Comparison of ENCODE assay signal across 9 cellular contexts in genomic region chr18:13137041-13137938, GRCh38.
A peak's percentile ranks its signal among the peaks of the same experiment; 100 is the strongest.
DNase-seq lines count a peak whose midpoint lies in the region; ATAC-seq and TF ChIP-seq lines count a peak whose summit lies in the region.
"Had no signal": no experiment of that assay in that cellular context is flagged by ENCODE, and none has a peak within 500 bp of the region (broad histone marks: within the 10 kb centered on the region; RNA-seq: fewer than 3 reads in every experiment).

No MANE protein-coding gene starts in this region.

- H3K4me1 Mint-ChIP-seq in activated CD8-positive, alpha-beta T cell treated with anti-CD3 and anti-CD28 coated beads, Interleukin-2, amount 10 ng/mL, durations not matched to agents 7 days and 5 days (ENCODE audit: low read depth) = peaks cover 32% of the 10 kb centered on the region

- peaks cover 10% of the 10 kb centered on the region for H3K4me1 ChIP-seq in A673 (ENCODE audit: insufficient read depth, low read length, poor library complexity, severe bottlenecking)
- peaks cover 0 to 4% of the 10 kb centered on the region in 2 donors for H3K4me1 ChIP-seq in esophagus (ENCODE audit: control insufficient read depth in 2 of 2, insufficient read depth in 2 of 2, low read length in 1 of 2)
- peaks cover 0 to 17% of the 10 kb centered on the region in 2 donors for H3K4me1 ChIP-seq in muscle layer of duodenum (ENCODE audit: control insufficient read depth in 1 of 2, insufficient read depth in 2 of 2, low read length in 2 of 2)
- peaks cover 12% of the 10 kb centered on the region for H3K4me1 ChIP-seq in vagina

- no TSS peak for BruUV-seq in A673 (replicated peaks; lab: Mats Ljungman, UMichigan)

- H3K36me3 Mint-ChIP-seq in activated CD8-positive, alpha-beta T cell treated with anti-CD3 and anti-CD28 coated beads, Interleukin-2, amount 10 ng/mL, durations not matched to agents 7 days and 5 days (ENCODE audit: low read depth) = no peaks in the 10 kb centered on the region

- 7 to 16% methylated on average over 61 to 69 of the region's 69 CpGs for WGBS in esophagus, 2 donors

- no peak for DNase-seq in A673 (ENCODE audit: low spot score)
- peak; percentile 54 for DNase-seq in Jurkat, Clone E6-1 (ENCODE audit: low read depth, low spot score)
- peak; percentile 69 for DNase-seq in activated CD8-positive, alpha-beta T cell treated with anti-CD3 and anti-CD28 coated beads, Interleukin-2, amount 10 ng/mL, durations not matched to agents 7 days and 5 days
- DNase-seq in vagina (ENCODE audit: extremely low spot score in 2 of 2) = no peak

- no peak for TF ChIP-seq POLR2A in vagina (IDR thresholded peaks at IDR 0.05)

- H3K36me3 ChIP-seq in A673 (ENCODE audit: insufficient read depth, low read length, poor library complexity, severe bottlenecking) (no peaks in the 10 kb centered on the region), esophagus (ENCODE audit: control insufficient read depth in 2 of 2, insufficient read depth in 2 of 2, low read length in 1 of 2) (no peaks in the 10 kb centered on the region), muscle layer of duodenum (ENCODE audit: control insufficient read depth in 1 of 2, insufficient read depth in 2 of 2, low read length in 2 of 2) (no peaks in the 10 kb centered on the region), vagina (no peaks in the 10 kb centered on the region)

- H3K27me3 ChIP-seq in A673 (replicated peaks; ENCODE audit: insufficient read depth, low read depth, low read length, poor library complexity) = no peaks in the 10 kb centered on the region
- H3K27me3 ChIP-seq in esophagus (ENCODE audit: control insufficient read depth in 1 of 2, insufficient read depth in 2 of 2, low read length in 2 of 2) = no peaks in the 10 kb centered on the region
- no peaks in the 10 kb centered on the region for H3K27me3 ChIP-seq in muscle layer of duodenum (ENCODE audit: low read depth, low read length)
- H3K27me3 ChIP-seq in vagina = no peaks in the 10 kb centered on the region

- H3K4me3 ChIP-seq in A673 (ENCODE audit: low read depth, low read length, poor library complexity, severe bottlenecking) (peak overlapping the region; percentile 60), esophagus (ENCODE audit: low read depth in 1 of 2, low read length in 2 of 2) (peak overlapping the region; percentile 60 to 65), muscle layer of duodenum (ENCODE audit: low read depth in 1 of 2, low read length in 2 of 2) (peak overlapping the region; percentile 74 to 76), vagina (peak overlapping the region; percentile 63 to 81)
- H3K4me3 ChIP-seq in Jurkat, Clone E6-1 (ENCODE audit: low read length) = peak overlapping the region; percentile 56

- TF ChIP-seq CTCF in A673 (conservative IDR thresholded peaks at IDR 0.05; ENCODE audit: low read depth, low read length) = no peak
- TF ChIP-seq CTCF in vagina (IDR thresholded peaks at IDR 0.05) = no peak

- H3K9me3 ChIP-seq in A673 (ENCODE audit: low read depth, low read length, poor library complexity, severe bottlenecking) = no peaks in the 10 kb centered on the region
- H3K9me3 ChIP-seq in esophagus (ENCODE audit: control insufficient read depth in 2 of 2, insufficient read depth in 1 of 2, low read depth in 1 of 2, low read length in 1 of 2) = no peaks in the 10 kb centered on the region
- H3K9me3 ChIP-seq in muscle layer of duodenum (ENCODE audit: control insufficient read depth in 1 of 2, low read length in 2 of 2) = no peaks in the 10 kb centered on the region
- H3K9me3 ChIP-seq in vagina = no peaks in the 10 kb centered on the region

- CTCF ChIA-PET in A673 (lab: Charles Lee) = no interaction called here
- CTCF ChIA-PET in activated CD8-positive, alpha-beta T cell treated with anti-CD3 and anti-CD28 coated beads, Interleukin-2, amount 10 ng/mL, durations not matched to agents 7 days and 5 days (lab: Charles Lee) = interaction anchor here (0.6 kb wide), 1 partner anchor 22 kb away, joined by 3 read pairs; no protein-coding TSS in a partner anchor

- H3K4me3 Mint-ChIP-seq in activated CD8-positive, alpha-beta T cell treated with anti-CD3 and anti-CD28 coated beads, Interleukin-2, amount 10 ng/mL, durations not matched to agents 7 days and 5 days = peak overlapping the region; percentile 98

- H3K27ac ChIP-seq in A673 (ENCODE audit: low read depth, low read length, poor library complexity, severe bottlenecking) (peak overlapping the region; percentile 33), esophagus (ENCODE audit: low read depth in 2 of 2, low read length in 1 of 2) (peak overlapping the region; percentile 5 to 20), muscle layer of duodenum (ENCODE audit: low read length) (peak overlapping the region; percentile 86), vagina (peak overlapping the region; percentile 76)
- H3K27ac ChIP-seq: epithelial cell of prostate had no signal

- H3K27ac Mint-ChIP-seq in activated CD8-positive, alpha-beta T cell treated with anti-CD3 and anti-CD28 coated beads, Interleukin-2, amount 10 ng/mL, durations not matched to agents 7 days and 5 days = peak overlapping the region; percentile 98

- H3K9me3 Mint-ChIP-seq in activated CD8-positive, alpha-beta T cell treated with anti-CD3 and anti-CD28 coated beads, Interleukin-2, amount 10 ng/mL, durations not matched to agents 7 days and 5 days (ENCODE audit: insufficient read depth) = no peaks in the 10 kb centered on the region

- ATAC-seq in GM18868 (IDR thresholded peaks at IDR 0.05; ENCODE audit: unreplicated experiment) (peak; percentile 57), GM19467 (IDR thresholded peaks at IDR 0.05; ENCODE audit: unreplicated experiment) (no peak)
- ATAC-seq in activated CD8-positive, alpha-beta T cell treated with anti-CD3 and anti-CD28 coated beads, Interleukin-2, amount 10 ng/mL, durations not matched to agents 7 days and 5 days = peak; percentile 54

- intact Hi-C loops in A673 (cut with micrococcal nuclease; ENCODE audit: unreplicated experiment) = no loop called here
- intact Hi-C loops in vagina (cut with DNase I) = no loop called here

- POLR2A ChIA-PET in A673 (lab: Charles Lee; ENCODE audit: low non-redundant PET) = no interaction called here
- POLR2A ChIA-PET in activated CD8-positive, alpha-beta T cell treated with anti-CD3 and anti-CD28 coated beads, Interleukin-2, amount 10 ng/mL, durations not matched to agents 7 days and 5 days (lab: Charles Lee) = interaction anchor here (0.6 to 1.8 kb wide), 9 partner anchors 10 to 475 kb away, joined by 3 to 11 read pairs (median 3); partner anchors contain the start of genes CEP192 and SEH1L

- H3K27me3 Mint-ChIP-seq in activated CD8-positive, alpha-beta T cell treated with anti-CD3 and anti-CD28 coated beads, Interleukin-2, amount 10 ng/mL, durations not matched to agents 7 days and 5 days (ENCODE audit: low read depth) = no peaks in the 10 kb centered on the region

Comparison
In these comparisons a context has a peak if more than half of its experiments do, and no peak if none do; other contexts are left out.
1. DNase-seq: peak in Jurkat, Clone E6-1 (single experiment) and activated CD8-positive, alpha-beta T cell treated with anti-CD3 and anti-CD28 coated beads, Interleukin-2, amount 10 ng/mL, durations not matched to agents 7 days and 5 days (single experiment); none in A673 (single experiment) and vagina (0 of 2).
2. H3K27ac ChIP-seq: peak in every context shown above with its lines; median percentile 86 in muscle layer of duodenum; 76 in vagina; 33 in A673; 12 in esophagus.
3. Peak in every context shown above with its lines, with median percentiles within 50 percentile points of each other: H3K4me3 ChIP-seq.